In genomic region chr11:32809313-32809712, GRCh38 we compare ENCODE assay signal across 8 cellular contexts. TPM values are rescaled to one million over a fixed set of nuclear protein-coding genes. Genes with fewer than 3 reads are reported as not detected.
DNase-seq lines count a peak whose midpoint lies in the region; ATAC-seq, FAIRE-seq and TF ChIP-seq lines count a peak whose summit lies in the region.

No MANE protein-coding gene starts in this region.

- ATAC-seq in GM18505 (IDR thresholded peaks at IDR 0.05; ENCODE audit: unreplicated experiment): peak; percentile 96
- peak; percentile 97 for ATAC-seq in HG02852 (IDR thresholded peaks at IDR 0.05; ENCODE audit: unreplicated experiment)
- ATAC-seq in K562: peak; percentile 99

- BruUV-seq in K562 (replicated peaks; lab: Mats Ljungman, UMichigan): no TSS peak

- CTCF ChIA-PET in AG04450 (lab: Charles Lee): interaction anchor here (0.5 to 3.3 kb wide), 40 partner anchors 9 to 1020 kb away, joined by 3 to 29 read pairs (median 4); partner anchors contain the start of genes CCDC73 and QSER1
- CTCF ChIA-PET in K562 (lab: Yijun Ruan, JAX; ENCODE audit: low intra/inter-chr PET ratio): interaction anchor here (0.6 to 1.3 kb wide), 3 partner anchors 152 to 486 kb away, joined by 3 to 4 read pairs (median 4); no protein-coding TSS in a partner anchor

- no peaks in the 10 kb centered on the region for H3K36me3 ChIP-seq in SK-N-MC (ENCODE audit: insufficient read depth, low read length)
- H3K36me3 ChIP-seq in K562 (ENCODE audit: control insufficient read depth, insufficient read depth, low read length): no peaks in the 10 kb centered on the region

- H3K27ac ChIP-seq in AG04450 (ENCODE audit: low read depth, low read length): no peak overlapping the region
- no peak overlapping the region for H3K27ac ChIP-seq in SK-N-MC
- no peak overlapping the region for H3K27ac ChIP-seq in K562 (ENCODE audit: extremely low read depth, low read depth, low read length)

- peak; percentile 48 for DNase-seq in AG04450 (ENCODE audit: low read depth, low spot score)
- peak; percentile 53 for DNase-seq in NCI-H1092 treated with DMSO at 0.1 percent for 48 hours (lab: John Stamatoyannopoulos, UW)
- peak; percentile 39 for DNase-seq in SK-N-MC (ENCODE audit: low read depth, low spot score)
- DNase-seq in K562 (ENCODE audit: extremely low read depth in 1 of 4, low spot score in 3 of 4): peak; percentile 36 to 73 (median 50)
- peak; percentile 85 for DNase-seq in iPS-NIHi7 (ENCODE audit: extremely low spot score)
- peak; percentile 24 to 56 (median 52) for DNase-seq in stimulated activated CD4-positive, alpha-beta T cell treated with anti-CD3 and anti-CD28 coated beads, Interleukin-12 subunit alpha, Interleukin-12 subunit beta, amount 100 ng/mL, for 48 hours (ENCODE audit: low read depth in 2 of 3, low spot score in 1 of 3)

- no peaks in the 10 kb centered on the region for H3K79me2 ChIP-seq in K562 (ENCODE audit: control insufficient read depth, insufficient read depth, low read length)

- intact Hi-C loops in K562 (cut with micrococcal nuclease): loop anchor here (1.0 kb wide), 1 partner anchor 256 kb away; no protein-coding TSS in a partner anchor

- peak; percentile 85 for FAIRE-seq in K562 (lab: Jason Lieb, UNC)

- TF ChIP-seq POLR2A in GM18505 (IDR thresholded peaks at IDR 0.05; ENCODE audit: borderline replicate concordance, extremely low read depth, insufficient read depth, insufficient read length): no peak
- no peak for TF ChIP-seq POLR2A in K562 (conservative IDR thresholded peaks at IDR 0.05)

- H3K4me3 ChIP-seq in AG04450 (ENCODE audit: low read depth, low read length) (no peak overlapping the region), SK-N-MC (no peak overlapping the region), K562 (no peak overlapping the region)

- POLR2A ChIA-PET in AG04450 (lab: Yijun Ruan, JAX): no interaction called here
- POLR2A ChIA-PET in K562 (lab: Yijun Ruan, JAX): interaction anchor here (0.6 to 0.7 kb wide), 2 partner anchors 98 to 475 kb away, joined by 3 read pairs; no protein-coding TSS in a partner anchor

- H2AFZ ChIP-seq in K562 (ENCODE audit: low read depth, low read length): no peak overlapping the region

- H3K4me1 ChIP-seq in K562 (replicated peaks in 1 of 2; ENCODE audit: control insufficient read depth in 2 of 2, insufficient read depth in 2 of 2, low read length in 2 of 2): no peaks in the 10 kb centered on the region

- no peaks in the 10 kb centered on the region for H4K20me1 ChIP-seq in K562 (replicated peaks; ENCODE audit: control insufficient read depth, insufficient read depth, low read length)

- in situ Hi-C loops in K562 (cut with MboI): no loop called here

- no peak for TF ChIP-seq EP300 in K562 (IDR thresholded peaks at IDR 0.05; ENCODE audit: low read length)

- no peaks in the 10 kb centered on the region for H3K9me1 ChIP-seq in K562 (ENCODE audit: control insufficient read depth, insufficient read depth, low read length)

- no peak overlapping the region for H3K4me2 ChIP-seq in K562 (ENCODE audit: insufficient read depth, low read length)

- TF ChIP-seq RAD21 in K562 (CRISPR knock-in tag; conservative IDR thresholded peaks at IDR 0.05 in 1 of 2, IDR thresholded peaks at IDR 0.05 in 1 of 2): peak; percentile 39 to 78

- TF ChIP-seq CTCF in AG04450 (IDR thresholded peaks at IDR 0.05; ENCODE audit: low read depth, low read length): peak; percentile 90
- TF ChIP-seq CTCF in K562 (IDR thresholded peaks at IDR 0.05 in 2 of 3, conservative IDR thresholded peaks at IDR 0.05 in 1 of 3; ENCODE audit: insufficient read depth in 2 of 3, low read depth in 1 of 3, low read length in 3 of 3): peak; percentile 74 to 81 (median 75)

- H3K27me3 ChIP-seq in AG04450 (ENCODE audit: control insufficient read depth, insufficient read depth, low read length) (peaks cover 6% of the 10 kb centered on the region), K562 (ENCODE audit: control insufficient read depth in 2 of 2, insufficient read depth in 2 of 2, low read length in 2 of 2) (peaks cover 0 to 10% of the 10 kb centered on the region in 2 experiments; a peak in 2 of 5 replicates)

- 2% methylated on average over 3 of the region's 3 CpGs for WGBS in K562 (ENCODE audit: insufficient coverage, low coverage, missing lambda C conversion rate)

- H3K9me3 ChIP-seq in AG04450 (ENCODE audit: control insufficient read depth, insufficient read depth, low read length) (no peaks in the 10 kb centered on the region), SK-N-MC (ENCODE audit: low read depth, low read length) (no peaks in the 10 kb centered on the region), K562 (replicated peaks; ENCODE audit: control insufficient read depth, insufficient read depth, low read depth, low read length) (no peaks in the 10 kb centered on the region; the same call in 1 of the 2 replicates)

- no peak overlapping the region for H3K9ac ChIP-seq in SK-N-MC (ENCODE audit: insufficient read length)
- H3K9ac ChIP-seq in K562 (ENCODE audit: insufficient read depth in 1 of 2, low read depth in 2 of 2, low read length in 2 of 2): no peak overlapping the region

TF ChIP-seq in K562, 482 proteins besides CTCF, POLR2A, EP300 and RAD21:
- TF ChIP-seq SPI1 (IDR thresholded peaks at IDR 0.05; ENCODE audit: borderline replicate concordance, low read depth, low read length) (peak; percentile 33; the same call in 1 of the 2 replicates), SMC3 (conservative IDR thresholded peaks at IDR 0.05; ENCODE audit: insufficient read depth, low read depth, low read length) (peak; percentile 71), POU5F1 (IDR thresholded peaks at IDR 0.05; ENCODE audit: borderline replicate concordance, low read depth, low read length, partially characterized antibody) (no peak), COPS2 (conservative IDR thresholded peaks at IDR 0.05) (no peak), PHTF2 (CRISPR knock-in tag; IDR thresholded peaks at IDR 0.05) (no peak), SETDB1 (IDR thresholded peaks at IDR 0.05; ENCODE audit: low read length) (no peak), ZNF707 (CRISPR knock-in tag; conservative IDR thresholded peaks at IDR 0.05) (no peak), STAG1 (CRISPR knock-in tag; IDR thresholded peaks at IDR 0.05; ENCODE audit: borderline replicate concordance) (peak; percentile 60; the same call in 1 of the 2 replicates), ZNF512 (tag; IDR thresholded peaks at IDR 0.05) (no peak), MEF2A (IDR thresholded peaks at IDR 0.05; ENCODE audit: control insufficient read depth, low read depth, low read length) (no peak)

RNA-seq across cellular contexts. Expression of gene CCDC73, which starts 14.9 kb away (rescaled TPM):
- polyA plus RNA-seq in AG04450 (2011; rRNA removed) (not detected in 2 replicates), K562 (2011; rRNA removed) (not detected in 2 replicates), K562 (2014; fragmentation: Illumina TruSeq; extraction: Trizol) (not detected in 2 replicates), K562 (2014; fragmentation: Nextera tagmentation; extraction: Ambion mirVana) (under 1 TPM; 0.20 to 0.21 TPM), K562 (2014; rRNA removed) (not detected in 2 replicates)
- not detected in 2 replicates for polyA minus RNA-seq in AG04450 (2011; rRNA and poly(A)+ RNA removed)
- not detected in 2 replicates for total RNA-seq in K562 (2011; cell fraction: chromatin; rRNA removed; ENCODE audit: low replicate concordance)
- not detected in 2 replicates for total RNA-seq in K562 (2011; cell fraction: nucleolus; rRNA removed)
- not detected in 2 replicates for total RNA-seq in K562 (2011; cell fraction: nucleoplasm; rRNA removed)
- total RNA-seq in K562 (2014; rRNA removed) (not detected in 2 replicates), K562 (2014; rRNA removed; fragmentation: Illumina TruSeq; extraction: Trizol) (not detected in 2 replicates), K562 (2015; rRNA removed; fragmentation: Illumina TruSeq; extraction: Trizol) (not detected in 2 replicates), K562 (2021) (not detected in 2 replicates)
- polyA plus RNA-seq in K562 (2011; cell fraction: cytosol; rRNA removed): not detected in 2 replicates
- not detected in 2 replicates for polyA plus RNA-seq in K562 (2011; cell fraction: nucleus; rRNA removed)
- polyA plus RNA-seq in K562 (2012): 0.06 and 0.16 TPM in 2 replicates
- polyA minus RNA-seq in K562 (2011; rRNA and poly(A)+ RNA removed): not detected in 2 replicates
- polyA minus RNA-seq in K562 (2011; cell fraction: cytosol; rRNA and poly(A)+ RNA removed): not detected in 2 replicates
- not detected in 2 replicates for polyA minus RNA-seq in K562 (2011; cell fraction: nucleus; rRNA and poly(A)+ RNA removed)

RNA-seq across cellular contexts. Expression of gene PRRG4, which starts 20.4 kb away (rescaled TPM):
- polyA plus RNA-seq in AG04450 (2011; rRNA removed) (not detected in 2 replicates), K562 (2011; rRNA removed) (not detected in 2 replicates), K562 (2014; fragmentation: Illumina TruSeq; extraction: Trizol) (not detected in 2 replicates), K562 (2014; fragmentation: Nextera tagmentation; extraction: Ambion mirVana) (not detected), K562 (2014; rRNA removed) (not detected in 2 replicates)
- not detected in 2 replicates for polyA minus RNA-seq in AG04450 (2011; rRNA and poly(A)+ RNA removed)
- not detected in 2 replicates for total RNA-seq in K562 (2011; cell fraction: chromatin; rRNA removed; ENCODE audit: low replicate concordance)
- not detected in 2 replicates for total RNA-seq in K562 (2011; cell fraction: nucleolus; rRNA removed)
- total RNA-seq in K562 (2011; cell fraction: nucleoplasm; rRNA removed): not detected in 2 replicates
- total RNA-seq in K562 (2014; rRNA removed) (not detected in 2 replicates), K562 (2014; rRNA removed; fragmentation: Illumina TruSeq; extraction: Trizol) (not detected in 2 replicates), K562 (2015; rRNA removed; fragmentation: Illumina TruSeq; extraction: Trizol) (not detected in 2 replicates), K562 (2021) (not detected in 2 replicates)
- not detected in 2 replicates for polyA plus RNA-seq in K562 (2011; cell fraction: cytosol; rRNA removed)
- not detected in 2 replicates for polyA plus RNA-seq in K562 (2011; cell fraction: nucleus; rRNA removed)
- polyA plus RNA-seq in K562 (2012): not detected in 2 replicates
- polyA minus RNA-seq in K562 (2011; rRNA and poly(A)+ RNA removed): not detected in 2 replicates
- polyA minus RNA-seq in K562 (2011; cell fraction: cytosol; rRNA and poly(A)+ RNA removed): 0.27 TPM in 1 of 2 replicates, not detected in the other
- not detected in 2 replicates for polyA minus RNA-seq in K562 (2011; cell fraction: nucleus; rRNA and poly(A)+ RNA removed)
